In genomic region chr5:115069087-115069968, GRCh38 we compare ENCODE assay signal across 8 cellular contexts.
DNase-seq lines count a peak whose midpoint lies in the region; ATAC-seq, FAIRE-seq and TF ChIP-seq lines count a peak whose summit lies in the region.

No MANE protein-coding gene starts in this region.

- H3K9me3 ChIP-seq in right cardiac atrium (ENCODE audit: control insufficient read depth, low read length) (no peaks in the 10 kb centered on the region), GM23248 (ENCODE audit: low read depth) (no peaks in the 10 kb centered on the region)

- TF ChIP-seq CTCF in LNCaP clone FGC (IDR thresholded peaks at IDR 0.05; ENCODE audit: control insufficient read depth, extremely low read depth, insufficient read depth) (peak; percentile 93), omental fat pad (IDR thresholded peaks at IDR 0.05) (no peak)

- H3K36me3 ChIP-seq in GM23248 (ENCODE audit: low read depth), result no peaks in the 10 kb centered on the region

- H3K9ac ChIP-seq in GM23248, result no peak overlapping the region

- H3K4me1 ChIP-seq in right cardiac atrium (ENCODE audit: control insufficient read depth, insufficient read depth, low read length) (no peaks in the 10 kb centered on the region), GM23248 (ENCODE audit: insufficient read depth) (no peaks in the 10 kb centered on the region)

- H3K27me3 ChIP-seq in right cardiac atrium (ENCODE audit: control insufficient read depth, insufficient read depth), result no peaks in the 10 kb centered on the region
- no peaks in the 10 kb centered on the region; the same call in 1 of the 2 replicates for H3K27me3 ChIP-seq in GM23248 (replicated peaks; ENCODE audit: insufficient read depth)

- H2AFZ ChIP-seq in GM23248, result no peak overlapping the region

- peak in 1 of 3 donors; percentile 15 for DNase-seq in right cardiac atrium
- no peak for DNase-seq in Right ventricle myocardium superior
- DNase-seq in GM23248, result peak; percentile 61
- peak; percentile 59 for DNase-seq in LNCaP clone FGC (ENCODE audit: low read depth)
- peak; percentile 7 for DNase-seq in germinal center (ENCODE audit: low spot score)
- DNase-seq in putamen (ENCODE audit: low spot score), result peak; percentile 64
- DNase-seq in omental fat pad (ENCODE audit: low spot score), result no peak

- H3K27ac ChIP-seq in right cardiac atrium (ENCODE audit: low read length), result no peak overlapping the region
- H3K27ac ChIP-seq in GM23248, result no peak overlapping the region

- H3F3A ChIP-seq in GM23248 (ENCODE audit: insufficient read depth), result no peaks in the 10 kb centered on the region

- 63% methylated on average over 3 of the region's 3 CpGs for WGBS in right cardiac atrium
- WGBS in GM23248 (ENCODE audit: low coverage in 1 of 2, low lambda C conversion rate in 2 of 2, missing lambda C conversion rate in 2 of 2), 2 experiments, result 53 to 62% methylated on average over 3 of the region's 3 CpGs

- ATAC-seq in right cardiac atrium, result peak; percentile 43 to 66
- no peak for ATAC-seq in Right ventricle myocardium superior (ENCODE audit: poor library complexity)
- no peak for ATAC-seq in omental fat pad (ENCODE audit: low FRiP score)

- H4K20me1 ChIP-seq in GM23248 (ENCODE audit: insufficient read depth), result no peaks in the 10 kb centered on the region

- intact Hi-C loops in right cardiac atrium (cut with DNase I), result no loop called here
- intact Hi-C loops in Right ventricle myocardium superior (cut with DNase I), result loop anchor here (5.0 kb wide), 1 partner anchor 1457 kb away; no protein-coding TSS in a partner anchor

- H3K9me2 ChIP-seq in GM23248 (ENCODE audit: insufficient read depth), result no peaks in the 10 kb centered on the region

- no peaks in the 10 kb centered on the region for H3K79me2 ChIP-seq in GM23248 (ENCODE audit: insufficient read depth)

- no peak overlapping the region for H3K4me3 ChIP-seq in right cardiac atrium (ENCODE audit: low read length)
- no peak overlapping the region for H3K4me3 ChIP-seq in GM23248
- H3K4me3 ChIP-seq in LNCaP clone FGC (ENCODE audit: low read depth, low read length), result no peak overlapping the region

- in situ Hi-C loops in GM23248 (cut with MboI), result loop anchor here (25.0 kb wide), 1 partner anchor 1432 kb away; no protein-coding TSS in a partner anchor

- no peak overlapping the region for H3K4me2 ChIP-seq in GM23248 (ENCODE audit: unreplicated experiment)

- FAIRE-seq in TTC549 (lab: Jason Lieb, UNC), result peak; percentile 9

Comparison
In these comparisons a context has a peak if more than half of its experiments do, and no peak if none do; other contexts are left out.
1. ATAC-seq: peak in right cardiac atrium (2 of 2); none in Right ventricle myocardium superior (single experiment) and omental fat pad (single experiment).
2. DNase-seq: peak in GM23248 (single experiment), LNCaP clone FGC (single experiment), germinal center (single experiment) and putamen (single experiment); none in Right ventricle myocardium superior (single experiment) and omental fat pad (single experiment).